ENCODE assay signal across 8 cellular contexts in the genomic region with DNA sequence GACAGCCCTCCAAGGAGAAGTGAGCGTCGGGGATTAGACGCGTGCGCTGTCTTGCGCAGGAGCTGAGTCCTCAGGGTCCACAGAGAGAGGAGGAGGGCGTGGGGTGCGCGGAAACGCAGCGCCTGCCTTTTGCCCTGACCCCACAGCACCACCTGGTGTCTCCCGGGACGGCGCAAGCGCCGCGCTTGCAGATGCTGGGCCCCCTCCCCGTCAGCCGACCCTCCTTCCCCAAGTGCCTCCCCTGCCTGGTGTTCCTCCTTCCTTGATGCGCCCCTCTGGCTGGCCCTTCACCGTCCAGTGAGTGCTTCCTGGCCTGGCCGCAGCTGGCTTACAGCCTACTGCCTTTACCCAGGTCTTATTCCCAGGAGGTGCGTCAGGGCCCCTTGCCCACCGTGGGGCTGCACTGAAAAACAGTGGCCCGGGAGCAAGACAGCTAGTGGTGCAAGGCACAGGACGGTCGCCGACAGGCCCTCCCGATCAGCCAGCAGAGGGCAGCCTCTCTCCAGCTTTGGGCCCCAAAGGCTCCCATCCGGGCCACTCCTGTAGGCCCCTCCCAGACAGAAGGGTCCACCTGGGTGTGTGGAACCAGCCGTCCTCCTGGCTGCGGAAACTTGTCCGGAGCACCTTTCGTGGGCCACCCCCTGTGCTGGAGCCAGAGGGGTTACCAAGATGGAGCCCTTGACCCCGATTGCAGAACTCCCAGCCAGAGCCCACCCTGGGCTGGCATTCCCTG. TPM values are rescaled to one million over a fixed set of nuclear protein-coding genes. Genes with fewer than 3 reads are reported as not detected.
A peak's percentile ranks its signal among the peaks of the same experiment; 100 is the strongest.
DNase-seq lines count a peak whose midpoint lies in the region; ATAC-seq and TF ChIP-seq lines count a peak whose summit lies in the region.

No MANE protein-coding gene starts in this region.

- no peaks in the 10 kb centered on the region for H3K9me2 ChIP-seq in HCT116 (ENCODE audit: insufficient read depth)
- no peaks in the 10 kb centered on the region for H3K9me2 ChIP-seq in MM.1S (replicated peaks; ENCODE audit: insufficient read depth, low read length)

- no peaks in the 10 kb centered on the region for H3K9me3 Mint-ChIP-seq in activated naive CD4-positive, alpha-beta T cell treated with anti-CD3 and anti-CD28 coated beads, Interleukin-2, amount 50 U/mL, for 24 hours

- H3K4me3 ChIP-seq in HCT116 (replicated peaks in 1 of 2; ENCODE audit: low read depth in 1 of 2, low read length in 2 of 2) (no peak overlapping the region), MM.1S (ENCODE audit: low read length) (peak overlapping the region; percentile 28), parathyroid adenoma (ENCODE audit: low read depth, low read length) (no peak overlapping the region), thyroid gland (replicated peaks in 1 of 3) (no peak overlapping the region)

- TF ChIP-seq POLR2A in HCT116 (IDR thresholded peaks at IDR 0.05; ENCODE audit: borderline replicate concordance, extremely low read depth, insufficient read depth, insufficient read length): no peak
- TF ChIP-seq POLR2A in thyroid gland (IDR thresholded peaks at IDR 0.05): peak in 1 of 2 donors; percentile 35

- intact Hi-C loops in HCT116 (cut with micrococcal nuclease) (loop anchor here (1.0 kb wide), 3 partner anchors 31 to 222 kb away; no protein-coding TSS in a partner anchor), Right ventricle myocardium inferior (cut with DNase I) (loop anchor here (1.0 to 2.0 kb wide), 3 partner anchors 31 to 47 kb away; no protein-coding TSS in a partner anchor), thyroid gland (cut with DNase I) (loop anchor here (1.0 to 5.0 kb wide), 2 partner anchors 30 to 35 kb away; no protein-coding TSS in a partner anchor)

- no peaks in the 10 kb centered on the region; the same call in 1 of the 2 replicates for H3F3A ChIP-seq in MM.1S (ENCODE audit: insufficient read depth, low read length)

- BruUV-seq in HCT116 (replicated peaks; lab: Mats Ljungman, UMichigan): no TSS peak

- H3K79me2 ChIP-seq in HCT116 (ENCODE audit: insufficient read depth, low read length) (no peaks in the 10 kb centered on the region), MM.1S (ENCODE audit: low read length) (no peaks in the 10 kb centered on the region), parathyroid adenoma (no peaks in the 10 kb centered on the region)

- peak; percentile 99 for TF ChIP-seq RAD21 in HCT116 (IDR thresholded peaks at IDR 0.05; ENCODE audit: low read depth)

- TF ChIP-seq CTCF in HCT116 (IDR thresholded peaks at IDR 0.05 in 2 of 3, conservative IDR thresholded peaks at IDR 0.05 in 1 of 3; ENCODE audit: borderline replicate concordance in 1 of 3, insufficient read depth in 1 of 3, low read depth in 2 of 3, low read length in 2 of 3) (peak; percentile 88 to 98 (median 89)), MM.1S (IDR thresholded peaks at IDR 0.05; ENCODE audit: low read length) (peak; percentile 98), parathyroid adenoma (IDR thresholded peaks at IDR 0.05) (peak; percentile 82), thyroid gland (IDR thresholded peaks at IDR 0.05) (peak; percentile 83 to 99 (median 94))

- peak; percentile 32 for DNase-seq in GF-D8 (lab: John Stamatoyannopoulos, UW)
- peak; percentile 76 for DNase-seq in HCT116 (ENCODE audit: low read depth, low spot score)
- peak; percentile 90 for DNase-seq in MM.1S
- DNase-seq in Right ventricle myocardium inferior (ENCODE audit: missing footprints): peak; percentile 91
- peak; percentile 93 to 95 for DNase-seq in thyroid gland

- H3K4me3 Mint-ChIP-seq in activated naive CD4-positive, alpha-beta T cell treated with anti-CD3 and anti-CD28 coated beads, Interleukin-2, amount 50 U/mL, for 24 hours: peak overlapping the region; percentile 79

- peak overlapping the region; percentile 41; the same call in 1 of the 2 replicates for H3K27ac ChIP-seq in HCT116 (ENCODE audit: low read depth, low read length)
- no peak overlapping the region for H3K27ac ChIP-seq in MM.1S (ENCODE audit: low read length)
- peak overlapping the region; percentile 61 for H3K27ac ChIP-seq in parathyroid adenoma
- peak overlapping the region; percentile 16 to 66 (median 64) for H3K27ac ChIP-seq in thyroid gland

- CTCF ChIA-PET in HCT116 (lab: Charles Lee): interaction anchor here (0.6 to 4.8 kb wide), 20 partner anchors 9 to 313 kb away, joined by 3 to 194 read pairs (median 8); a partner anchor contains a TSS

- WGBS in thyroid gland, 2 donors: 7 to 9% methylated on average over 23 to 26 of the region's 35 CpGs

- no peak overlapping the region for H3K27ac Mint-ChIP-seq in activated naive CD4-positive, alpha-beta T cell treated with anti-CD3 and anti-CD28 coated beads, Interleukin-2, amount 50 U/mL, for 24 hours

- H3K4me1 ChIP-seq in HCT116 (ENCODE audit: control insufficient read depth in 1 of 2, insufficient read depth in 2 of 2, low read length in 2 of 2) (peaks cover 23 to 29% of the 10 kb centered on the region in 2 experiments), MM.1S (ENCODE audit: low read length) (peaks cover 28% of the 10 kb centered on the region), parathyroid adenoma (peaks cover 17% of the 10 kb centered on the region), thyroid gland (peaks cover 17 to 45% of the 10 kb centered on the region in 2 donors)

- H4K20me1 ChIP-seq in HCT116 (ENCODE audit: insufficient read depth) (no peaks in the 10 kb centered on the region), MM.1S (ENCODE audit: insufficient read depth, low read length) (no peaks in the 10 kb centered on the region)

- peak overlapping the region; percentile 12; the same call in 1 of the 2 replicates for H3K9ac ChIP-seq in HCT116 (ENCODE audit: low read length)
- peak overlapping the region; percentile 30; the same call in 1 of the 2 replicates for H3K9ac ChIP-seq in MM.1S (ENCODE audit: low read length)
- no peak overlapping the region for H3K9ac ChIP-seq in parathyroid adenoma

- ATAC-seq in HCT116: peak; percentile 83
- ATAC-seq in SK-N-SH treated with all-trans-retinoic acid at 6 μM for 48 hours: peak; percentile 94
- peak; percentile 89 for ATAC-seq in Right ventricle myocardium inferior

- peaks cover 19% of the 10 kb centered on the region for H3K4me1 Mint-ChIP-seq in activated naive CD4-positive, alpha-beta T cell treated with anti-CD3 and anti-CD28 coated beads, Interleukin-2, amount 50 U/mL, for 24 hours

- H3K36me3 ChIP-seq in HCT116 (ENCODE audit: control insufficient read depth in 1 of 2, insufficient read depth in 2 of 2, low read length in 2 of 2): no peaks in the 10 kb centered on the region; a peak in 1 of 4 replicates
- no peaks in the 10 kb centered on the region for H3K36me3 ChIP-seq in MM.1S (replicated peaks; ENCODE audit: insufficient read depth, low read length)
- no peaks in the 10 kb centered on the region for H3K36me3 ChIP-seq in parathyroid adenoma (ENCODE audit: control insufficient read depth, insufficient read depth, low read length)
- peaks cover 17 to 18% of the 10 kb centered on the region in 2 donors for H3K36me3 ChIP-seq in thyroid gland

- H2AFZ ChIP-seq in HCT116 (ENCODE audit: low read depth, low read length, poor library complexity, severe bottlenecking): no peak overlapping the region
- peak overlapping the region; percentile 74 for H2AFZ ChIP-seq in MM.1S (ENCODE audit: low read length)
- H2AFZ ChIP-seq in parathyroid adenoma: peak overlapping the region; percentile 45

- H3K9me3 ChIP-seq in HCT116 (ENCODE audit: control insufficient read depth in 1 of 2, insufficient read depth in 1 of 2, low read depth in 1 of 2, low read length in 2 of 2) (no peaks in the 10 kb centered on the region), MM.1S (replicated peaks; ENCODE audit: insufficient read depth, low read length) (no peaks in the 10 kb centered on the region), parathyroid adenoma (ENCODE audit: control insufficient read depth, low read length) (no peaks in the 10 kb centered on the region), thyroid gland (no peaks in the 10 kb centered on the region)

- H3K4me2 ChIP-seq in HCT116 (ENCODE audit: low read length) (peak overlapping the region; percentile 43), MM.1S (ENCODE audit: low read depth, low read length) (peak overlapping the region; percentile 92), parathyroid adenoma (ENCODE audit: low read length) (no peak overlapping the region)

- RAD21 ChIA-PET in HCT116 (lab: Charles Lee; ENCODE audit: low non-redundant PET in 1 of 2, low total read pairs in 2 of 2, uncharacterized antibody in 2 of 2, unreplicated experiment in 2 of 2): interaction anchor here (0.9 to 2.9 kb wide), 6 partner anchors 31 to 221 kb away, joined by 3 to 23 read pairs (median 6); no protein-coding TSS in a partner anchor

- peaks cover 25% of the 10 kb centered on the region for H3K27me3 Mint-ChIP-seq in activated naive CD4-positive, alpha-beta T cell treated with anti-CD3 and anti-CD28 coated beads, Interleukin-2, amount 50 U/mL, for 24 hours

- no peaks in the 10 kb centered on the region for H3K36me3 Mint-ChIP-seq in activated naive CD4-positive, alpha-beta T cell treated with anti-CD3 and anti-CD28 coated beads, Interleukin-2, amount 50 U/mL, for 24 hours

- POLR2A ChIA-PET in HCT116 (lab: Charles Lee): interaction anchor here (0.9 to 2.0 kb wide), 7 partner anchors 13 to 230 kb away, joined by 3 to 17 read pairs (median 7); a partner anchor contains a TSS

- no peaks in the 10 kb centered on the region for H3K27me3 ChIP-seq in HCT116 (ENCODE audit: insufficient read depth, low read length)
- H3K27me3 ChIP-seq in MM.1S (replicated peaks; ENCODE audit: insufficient read depth, low read length): peaks cover 9% of the 10 kb centered on the region; the same call in 1 of the 2 replicates
- no peaks in the 10 kb centered on the region for H3K27me3 ChIP-seq in parathyroid adenoma (ENCODE audit: control insufficient read depth, insufficient read depth, low read length)
- H3K27me3 ChIP-seq in thyroid gland: no peaks in the 10 kb centered on the region

TF ChIP-seq in HCT116, 20 proteins besides CTCF, POLR2A, EP300 and RAD21 (continues in another document):
- TF ChIP-seq ZFX (IDR thresholded peaks at IDR 0.05): no peak

RNA-seq across cellular contexts. Expression of a gene that starts 12.9 kb away (rescaled TPM):
- total RNA-seq in HCT116 (2021; ENCODE audit: unreplicated experiment) (22.1 TPM), Right ventricle myocardium inferior (24.3 TPM), thyroid gland (10 to 100 TPM; 17.2 to 33.3 (median 21.6) TPM)
- polyA plus RNA-seq in HCT116 (2012): 26.5 and 33.4 TPM in 2 replicates

RNA-seq across cellular contexts. Expression of a gene that starts 25.0 kb away (rescaled TPM):
- total RNA-seq in HCT116 (2021; ENCODE audit: unreplicated experiment) (51.7 TPM), Right ventricle myocardium inferior (64.6 TPM), thyroid gland (100 to 1,000 TPM; 285 to 835 (median 454) TPM)
- 77.6 and 98.9 TPM in 2 replicates for polyA plus RNA-seq in HCT116 (2012)

RNA-seq across cellular contexts. Expression of a gene that starts 57.0 kb away (rescaled TPM):
- 22.8 TPM for total RNA-seq in HCT116 (2021; ENCODE audit: unreplicated experiment)
- 9.8 and 11.3 TPM in 2 replicates for polyA plus RNA-seq in HCT116 (2012)
- total RNA-seq in Right ventricle myocardium inferior: 69.0 TPM
- total RNA-seq in thyroid gland: 10 to 100 TPM; 13.3 to 29.7 (median 24.1) TPM

Comparison
In these comparisons a context has a peak if more than half of its experiments do, and no peak if none do; other contexts are left out.
1. DNase-seq: peak in every context shown above with its lines; median percentile 94 in thyroid gland; 91 in Right ventricle myocardium inferior; 90 in MM.1S; 76 in HCT116; 32 in GF-D8.